8 cellular contexts compared by ENCODE assay signal in genomic region chr9:92986175-92987110, GRCh38. TPM values are rescaled to one million over a fixed set of nuclear protein-coding genes. Genes with fewer than 3 reads are reported as not detected.
DNase-seq lines count a peak whose midpoint lies in the region; ATAC-seq and TF ChIP-seq lines count a peak whose summit lies in the region.

No MANE protein-coding gene starts in this region.

- 67 to 75% (median 71%) methylated on average over 6 of the region's 6 CpGs for WGBS in ovary, 3 donors

- no TSS peak for BruUV-seq in Calu3 (replicated peaks; lab: Mats Ljungman, UMichigan)

- no peak for TF ChIP-seq EP300 in ovary (IDR thresholded peaks at IDR 0.05)

- CTCF ChIA-PET in Calu3 (lab: Charles Lee): no interaction called here

- H3K9me3 ChIP-seq in ovary: no peaks in the 10 kb centered on the region

- peaks cover 53% of the 10 kb centered on the region for H3K4me1 Mint-ChIP-seq in T-helper 1 cell treated with Interleukin-12 subunit alpha and Interleukin-12 subunit beta and Interleukin-4 antibody, amounts not matched to agents 30 μg/mL and 1 μg/mL, for 36 hours (ENCODE audit: low read depth)
- peaks cover 3% of the 10 kb centered on the region for H3K4me1 Mint-ChIP-seq in neural crest cell
- peaks cover 11% of the 10 kb centered on the region for H3K4me1 Mint-ChIP-seq in Calu3 (ENCODE audit: low read depth, unreplicated experiment)

- no peak overlapping the region for H3K27ac ChIP-seq in ovary

- peak overlapping the region; percentile 81 for H3K27ac Mint-ChIP-seq in T-helper 1 cell treated with Interleukin-12 subunit alpha and Interleukin-12 subunit beta and Interleukin-4 antibody, amounts not matched to agents 30 μg/mL and 1 μg/mL, for 36 hours
- H3K27ac Mint-ChIP-seq in neural crest cell (ENCODE audit: unreplicated experiment) (peak overlapping the region; percentile 54), Calu3 (ENCODE audit: unreplicated experiment) (no peak overlapping the region)

- peak; percentile 22 to 36 for ATAC-seq in activated CD4-positive, CD25-positive, alpha-beta regulatory T cell treated with anti-CD3 and anti-CD28 coated beads, Interleukin-2, amount 50 U/mL, for 24 hours
- ATAC-seq in HG02970 (IDR thresholded peaks at IDR 0.05; ENCODE audit: low FRiP score, unreplicated experiment): no peak

- peaks cover 82% of the 10 kb centered on the region for H3K36me3 Mint-ChIP-seq in T-helper 1 cell treated with Interleukin-12 subunit alpha and Interleukin-12 subunit beta and Interleukin-4 antibody, amounts not matched to agents 30 μg/mL and 1 μg/mL, for 36 hours (ENCODE audit: low read depth)
- peaks cover 37% of the 10 kb centered on the region for H3K36me3 Mint-ChIP-seq in neural crest cell (ENCODE audit: low read depth)
- H3K36me3 Mint-ChIP-seq in Calu3 (ENCODE audit: insufficient read depth, unreplicated experiment): peaks cover 4% of the 10 kb centered on the region

- TF ChIP-seq POLR2A in ovary (IDR thresholded peaks at IDR 0.05): no peak

- H3K4me3 Mint-ChIP-seq in T-helper 1 cell treated with Interleukin-12 subunit alpha and Interleukin-12 subunit beta and Interleukin-4 antibody, amounts not matched to agents 30 μg/mL and 1 μg/mL, for 36 hours: peak overlapping the region; percentile 42
- H3K4me3 Mint-ChIP-seq in neural crest cell: no peak overlapping the region
- no peak overlapping the region for H3K4me3 Mint-ChIP-seq in Calu3 (ENCODE audit: low read depth, unreplicated experiment)

- no peaks in the 10 kb centered on the region for H3K27me3 ChIP-seq in ovary

- peaks cover 28% of the 10 kb centered on the region for H3K9me3 Mint-ChIP-seq in T-helper 1 cell treated with Interleukin-12 subunit alpha and Interleukin-12 subunit beta and Interleukin-4 antibody, amounts not matched to agents 30 μg/mL and 1 μg/mL, for 36 hours
- peaks cover 21% of the 10 kb centered on the region for H3K9me3 Mint-ChIP-seq in neural crest cell
- peaks cover 13% of the 10 kb centered on the region for H3K9me3 Mint-ChIP-seq in Calu3 (ENCODE audit: low read depth, unreplicated experiment)

- no peak for DNase-seq in activated CD4-positive, CD25-positive, alpha-beta regulatory T cell treated with anti-CD3 and anti-CD28 coated beads, Interleukin-2, amount 50 U/mL, for 72 hours
- peak; percentile 14 to 38 for DNase-seq in cardiac fibroblast (ENCODE audit: low read depth in 2 of 2)
- DNase-seq in neural crest cell (ENCODE audit: low read depth, low spot score): no peak
- no peak for DNase-seq in Calu3
- no peak for DNase-seq in ovary

- H3K4me1 ChIP-seq in ovary (ENCODE audit: insufficient read depth): no peaks in the 10 kb centered on the region

- H3K4me3 ChIP-seq in cardiac fibroblast (replicated peaks in 1 of 2; ENCODE audit: low read depth in 2 of 2, low read length in 2 of 2) (no peak overlapping the region), ovary (no peak overlapping the region)

- H3K27me3 Mint-ChIP-seq in T-helper 1 cell treated with Interleukin-12 subunit alpha and Interleukin-12 subunit beta and Interleukin-4 antibody, amounts not matched to agents 30 μg/mL and 1 μg/mL, for 36 hours (ENCODE audit: low read depth): no peaks in the 10 kb centered on the region
- H3K27me3 Mint-ChIP-seq in neural crest cell (ENCODE audit: low read depth) (peaks cover 9% of the 10 kb centered on the region), Calu3 (ENCODE audit: unreplicated experiment) (no peaks in the 10 kb centered on the region)

- intact Hi-C loops in Calu3 (cut with micrococcal nuclease; ENCODE audit: unreplicated experiment): no loop called here
- intact Hi-C loops in ovary (cut with DNase I): no loop called here

- TF ChIP-seq CTCF in cardiac fibroblast (IDR thresholded peaks at IDR 0.05; ENCODE audit: low read depth, low read length) (peak; percentile 55), neural crest cell (conservative IDR thresholded peaks at IDR 0.05) (peak; percentile 59), Calu3 (IDR thresholded peaks at IDR 0.05; ENCODE audit: unreplicated experiment) (no peak), ovary (IDR thresholded peaks at IDR 0.05) (no peak)

- H3K36me3 ChIP-seq in ovary: no peaks in the 10 kb centered on the region

RNA-seq across cellular contexts. Expression of gene FGD3, which starts 39.1 kb away (rescaled TPM):
- total RNA-seq in neural crest cell (3.7 and 4.1 TPM in 2 replicates), Calu3 (2022) (3.1 and 4.5 TPM in 2 replicates), ovary (1 to 10 TPM; 1.3 to 6.7 (median 2.2) TPM)
- 1 to 10 TPM; 1.1 to 1.4 TPM for polyA plus RNA-seq in ovary

Comparison
In these comparisons a context has a peak if more than half of its experiments do, and no peak if none do; other contexts are left out.
1. DNase-seq: peak in cardiac fibroblast (2 of 2); none in activated CD4-positive, CD25-positive, alpha-beta regulatory T cell treated with anti-CD3 and anti-CD28 coated beads, Interleukin-2, amount 50 U/mL, for 72 hours (single experiment), neural crest cell (single experiment), Calu3 (single experiment) and ovary (0 of 5).
2. CTCF ChIP-seq: peak in cardiac fibroblast (single experiment) and neural crest cell (single experiment); none in Calu3 (single experiment) and ovary (0 of 3).